ENCODE assay signal across 8 cellular contexts in genomic region chr4:102344955-102345794, GRCh38. TPM values are rescaled to one million over a fixed set of nuclear protein-coding genes. Genes with fewer than 3 reads are reported as not detected.
DNase-seq lines count a peak whose midpoint lies in the region; ATAC-seq and TF ChIP-seq lines count a peak whose summit lies in the region.

Gene SLC39A8, minus strand, starts transcription at chr4:102345482. Its CDS starts 820 bp downstream, at chr4:102344662.

- peak; percentile 85 for ATAC-seq in HG03354 (IDR thresholded peaks at IDR 0.05; ENCODE audit: poor library complexity, severe bottlenecking, unreplicated experiment)

- DNase-seq in BE2C (peak; percentile 89), NCI-H524 treated with DMSO at 0.1 percent for 48 hours (lab: John Stamatoyannopoulos, UW) (peak; percentile 41), choroid plexus epithelial cell (ENCODE audit: low read depth) (peak; percentile 89), left kidney (ENCODE audit: low read depth, low spot score) (peak; percentile 96)
- peak; percentile 88 for DNase-seq in activated CD4-positive, alpha-beta T cell treated with anti-CD3 and anti-CD28 coated beads for 4 hours
- peak; percentile 93 for DNase-seq in stimulated activated CD4-positive, alpha-beta T cell treated with anti-CD3 and anti-CD28 coated beads, Interleukin-1b, Interleukin-23, amount 100 ng/mL, for 48 hours

- no peaks in the 10 kb centered on the region for H3K4me1 ChIP-seq in BE2C

- no peaks in the 10 kb centered on the region for H3K27me3 ChIP-seq in BE2C

- peak; percentile 79 for TF ChIP-seq POLR2A in GM19099 (IDR thresholded peaks at IDR 0.05; ENCODE audit: extremely low read depth, insufficient read length, low read depth)

- H3K9me3 ChIP-seq in BE2C, result no peaks in the 10 kb centered on the region

- no peaks in the 10 kb centered on the region for H3K36me3 ChIP-seq in BE2C

- TF ChIP-seq CTCF in BE2C (IDR thresholded peaks at IDR 0.05; ENCODE audit: low read depth, low read length) (peak; percentile 61), choroid plexus epithelial cell (conservative IDR thresholded peaks at IDR 0.05; ENCODE audit: low read depth, low read length) (peak; percentile 79)

- H3K4me3 ChIP-seq in BE2C (ENCODE audit: low read depth, low read length), result peak within 1 kb of the TSS; percentile 84
- H3K4me3 ChIP-seq in choroid plexus epithelial cell (ENCODE audit: low read depth, low read length), result peak within 1 kb of the TSS; percentile 75

RNA-seq across cellular contexts. Expression of gene SLC39A8, which starts in this region (rescaled TPM):
- polyA plus RNA-seq in BE2C (2012; ENCODE audit: insufficient read depth, insufficient read length, low read depth), result 1.5 TPM

Comparison
In these comparisons a context has a peak if more than half of its experiments do, and no peak if none do; other contexts are left out.
1. Peak in every context shown above with its lines: DNase-seq, ATAC-seq and H3K4me3 ChIP-seq.
2. DNase-seq: peak in every context shown above with its lines; median percentile 96 in left kidney; 93 in stimulated activated CD4-positive, alpha-beta T cell treated with anti-CD3 and anti-CD28 coated beads, Interleukin-1b, Interleukin-23, amount 100 ng/mL, for 48 hours; 89 in BE2C; 89 in choroid plexus epithelial cell; 88 in activated CD4-positive, alpha-beta T cell treated with anti-CD3 and anti-CD28 coated beads for 4 hours; 41 in NCI-H524 treated with DMSO at 0.1 percent for 48 hours.